In genomic region chr9:34049630-34050384, GRCh38 we compare ENCODE assay signal across 7 cellular contexts. TPM values are rescaled to one million over a fixed set of nuclear protein-coding genes. Genes with fewer than 3 reads are reported as not detected.
A peak's percentile ranks its signal among the peaks of the same experiment; 100 is the strongest.
DNase-seq lines count a peak whose midpoint lies in the region; ATAC-seq, FAIRE-seq and TF ChIP-seq lines count a peak whose summit lies in the region.

No MANE protein-coding gene starts in this region.

- H3K27me3 ChIP-seq in RWPE2 (ENCODE audit: insufficient read depth, poor library complexity, severe bottlenecking) (no peaks in the 10 kb centered on the region), pancreas (no peaks in the 10 kb centered on the region)

- H3K9me3 ChIP-seq in RWPE2 (ENCODE audit: severe bottlenecking) (no peaks in the 10 kb centered on the region), pancreas (no peaks in the 10 kb centered on the region)

- intact Hi-C loops in pancreas (cut with DNase I), result no loop called here

- H3K4me1 ChIP-seq in RWPE2 (ENCODE audit: insufficient read depth, poor library complexity, severe bottlenecking) (peaks cover 12% of the 10 kb centered on the region), pancreas (peaks cover 0 to 19% (median 4%) of the 10 kb centered on the region in 3 donors)

- H3K4me3 ChIP-seq in HFF-Myc (replicated peaks; ENCODE audit: low read depth, low read length) (peak overlapping the region; percentile 72), RWPE2 (ENCODE audit: severe bottlenecking) (peak overlapping the region; percentile 62), pancreas (peak overlapping the region; percentile 73 to 94 (median 92))

- H3K27ac ChIP-seq in RWPE2 (ENCODE audit: poor library complexity, severe bottlenecking), result peak overlapping the region; percentile 75
- peak overlapping the region; percentile 92 for H3K27ac ChIP-seq in epithelial cell of prostate
- peak overlapping the region; percentile 91 to 98 (median 96) for H3K27ac ChIP-seq in pancreas

- TF ChIP-seq CTCF in HFF-Myc (IDR thresholded peaks at IDR 0.05; ENCODE audit: low read depth, low read length, missing control alignments) (no peak), RWPE2 (IDR thresholded peaks at IDR 0.05; ENCODE audit: poor library complexity, severe bottlenecking) (no peak), pancreas (IDR thresholded peaks at IDR 0.05) (no peak)

- no peak for FAIRE-seq in pancreas (lab: Jason Lieb, UNC)

- 7 to 10% methylated on average over 18 of the region's 18 CpGs for WGBS in pancreas, 2 donors

- H3K36me3 ChIP-seq in RWPE2 (ENCODE audit: low read depth) (peaks cover 2% of the 10 kb centered on the region), pancreas (no peaks in the 10 kb centered on the region)

- ATAC-seq in RWPE2 (ENCODE audit: low read depth), result no peak
- ATAC-seq in pancreas, result peak in 1 of 4 donors; percentile 3
- no peak for ATAC-seq in HG03378 (IDR thresholded peaks at IDR 0.05; ENCODE audit: unreplicated experiment)

- DNase-seq in HFF-Myc (ENCODE audit: extremely low read depth, low read depth) (no peak), RWPE2 (ENCODE audit: low spot score) (no peak), epithelial cell of prostate (ENCODE audit: low read depth, low spot score) (no peak), pancreas (no peak), GM03348 (ENCODE audit: low spot score) (no peak), NCI-H526 treated with DMSO at 0.1 percent for 48 hours (lab: John Stamatoyannopoulos, UW) (no peak)

RNA-seq across cellular contexts. Expression of gene UBAP2, which starts 1.1 kb away (rescaled TPM):
- 10 to 100 TPM; 12.4 to 22.8 (median 15.1) TPM for total RNA-seq in pancreas
- polyA plus RNA-seq in pancreas, result 10 to 100 TPM; 10.3 to 11.8 TPM
